Comparison of ENCODE assay signal across 5 cellular contexts in genomic region chr1:145077872-145078775, GRCh38. TPM values are rescaled to one million over a fixed set of nuclear protein-coding genes. Genes with fewer than 3 reads are reported as not detected.
"Had no signal": no experiment of that assay in that cellular context is flagged by ENCODE, and none has a peak within 500 bp of the region (broad histone marks: within the 10 kb centered on the region; RNA-seq: fewer than 3 reads in every experiment).

No MANE protein-coding gene starts in this region.

RNA-seq across cellular contexts. Expression of gene FAM72D, which starts 17.6 kb away (rescaled TPM):
- total RNA-seq: mesenteric fat pad, myocyte, right atrium auricular region, thoracic aorta had no signal
- polyA plus RNA-seq: naive thymus-derived CD8-positive, alpha-beta T cell had no signal
